1 cellular context compared by ENCODE assay signal in the genomic region with DNA sequence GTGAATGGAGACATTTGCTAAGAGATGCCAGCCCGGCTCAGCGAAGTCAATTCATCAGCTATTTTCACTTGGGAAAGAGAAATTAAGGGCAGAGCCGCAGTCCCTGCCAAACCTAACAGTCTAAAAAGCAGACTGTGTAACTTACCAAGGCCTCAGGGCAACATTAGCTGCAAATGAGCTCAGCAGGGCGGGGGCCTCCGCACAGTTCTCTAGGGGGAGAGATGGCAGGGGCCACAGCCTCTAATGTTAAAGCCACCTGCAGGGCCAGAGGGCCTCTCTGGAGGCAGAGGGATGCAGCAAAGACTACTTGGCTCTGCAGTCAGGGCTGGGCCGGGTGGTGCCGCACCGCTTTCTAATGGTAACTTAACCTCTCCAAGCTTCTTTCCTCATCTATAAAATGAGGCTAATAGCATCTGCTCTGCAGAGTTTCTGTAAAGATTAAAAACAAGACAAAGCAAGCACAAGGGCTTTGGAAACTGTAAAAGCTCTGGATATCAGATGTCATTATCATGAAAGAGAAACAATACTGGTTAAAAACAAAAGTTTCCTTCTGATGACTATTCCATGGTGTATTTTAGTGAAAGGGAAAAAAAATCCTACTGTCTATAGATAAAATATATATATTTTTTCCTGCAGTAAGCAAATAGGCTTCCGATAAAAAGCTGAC.
TF ChIP-seq lines count a peak whose summit lies in the region.

No MANE protein-coding gene starts in this region.

TF ChIP-seq in WTC11, 78 proteins besides CTCF, POLR2A, EP300 and RAD21 (continued from another document):
- TF ChIP-seq, protein P1, sequence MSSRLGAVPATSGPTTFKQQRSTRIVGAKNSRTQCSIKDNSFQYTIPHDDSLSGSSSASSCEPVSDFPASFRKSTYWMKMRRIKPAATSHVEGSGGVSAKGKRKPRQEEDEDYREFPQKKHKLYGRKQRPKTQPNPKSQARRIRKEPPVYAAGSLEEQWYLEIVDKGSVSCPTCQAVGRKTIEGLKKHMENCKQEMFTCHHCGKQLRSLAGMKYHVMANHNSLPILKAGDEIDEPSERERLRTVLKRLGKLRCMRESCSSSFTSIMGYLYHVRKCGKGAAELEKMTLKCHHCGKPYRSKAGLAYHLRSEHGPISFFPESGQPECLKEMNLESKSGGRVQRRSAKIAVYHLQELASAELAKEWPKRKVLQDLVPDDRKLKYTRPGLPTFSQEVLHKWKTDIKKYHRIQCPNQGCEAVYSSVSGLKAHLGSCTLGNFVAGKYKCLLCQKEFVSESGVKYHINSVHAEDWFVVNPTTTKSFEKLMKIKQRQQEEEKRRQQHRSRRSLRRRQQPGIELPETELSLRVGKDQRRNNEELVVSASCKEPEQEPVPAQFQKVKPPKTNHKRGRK (CRISPR knock-in tag; IDR thresholded peaks at IDR 0.05; ENCODE audit: borderline replicate concordance): no peak
- TF ChIP-seq ZNF121 (CRISPR knock-in tag; IDR thresholded peaks at IDR 0.05) (no peak), SP1 (CRISPR knock-in tag; conservative IDR thresholded peaks at IDR 0.05) (no peak), ZNF263 (CRISPR knock-in tag; IDR thresholded peaks at IDR 0.05; ENCODE audit: low read depth) (no peak), SMAD4 (CRISPR knock-in tag; IDR thresholded peaks at IDR 0.05) (no peak), ZNF671 (CRISPR knock-in tag; IDR thresholded peaks at IDR 0.05) (no peak), MXD4 (CRISPR knock-in tag; IDR thresholded peaks at IDR 0.05; ENCODE audit: borderline replicate concordance) (no peak), ELF4 (CRISPR knock-in tag; IDR thresholded peaks at IDR 0.05; ENCODE audit: low read depth) (no peak)
- TF ChIP-seq, protein P2, sequence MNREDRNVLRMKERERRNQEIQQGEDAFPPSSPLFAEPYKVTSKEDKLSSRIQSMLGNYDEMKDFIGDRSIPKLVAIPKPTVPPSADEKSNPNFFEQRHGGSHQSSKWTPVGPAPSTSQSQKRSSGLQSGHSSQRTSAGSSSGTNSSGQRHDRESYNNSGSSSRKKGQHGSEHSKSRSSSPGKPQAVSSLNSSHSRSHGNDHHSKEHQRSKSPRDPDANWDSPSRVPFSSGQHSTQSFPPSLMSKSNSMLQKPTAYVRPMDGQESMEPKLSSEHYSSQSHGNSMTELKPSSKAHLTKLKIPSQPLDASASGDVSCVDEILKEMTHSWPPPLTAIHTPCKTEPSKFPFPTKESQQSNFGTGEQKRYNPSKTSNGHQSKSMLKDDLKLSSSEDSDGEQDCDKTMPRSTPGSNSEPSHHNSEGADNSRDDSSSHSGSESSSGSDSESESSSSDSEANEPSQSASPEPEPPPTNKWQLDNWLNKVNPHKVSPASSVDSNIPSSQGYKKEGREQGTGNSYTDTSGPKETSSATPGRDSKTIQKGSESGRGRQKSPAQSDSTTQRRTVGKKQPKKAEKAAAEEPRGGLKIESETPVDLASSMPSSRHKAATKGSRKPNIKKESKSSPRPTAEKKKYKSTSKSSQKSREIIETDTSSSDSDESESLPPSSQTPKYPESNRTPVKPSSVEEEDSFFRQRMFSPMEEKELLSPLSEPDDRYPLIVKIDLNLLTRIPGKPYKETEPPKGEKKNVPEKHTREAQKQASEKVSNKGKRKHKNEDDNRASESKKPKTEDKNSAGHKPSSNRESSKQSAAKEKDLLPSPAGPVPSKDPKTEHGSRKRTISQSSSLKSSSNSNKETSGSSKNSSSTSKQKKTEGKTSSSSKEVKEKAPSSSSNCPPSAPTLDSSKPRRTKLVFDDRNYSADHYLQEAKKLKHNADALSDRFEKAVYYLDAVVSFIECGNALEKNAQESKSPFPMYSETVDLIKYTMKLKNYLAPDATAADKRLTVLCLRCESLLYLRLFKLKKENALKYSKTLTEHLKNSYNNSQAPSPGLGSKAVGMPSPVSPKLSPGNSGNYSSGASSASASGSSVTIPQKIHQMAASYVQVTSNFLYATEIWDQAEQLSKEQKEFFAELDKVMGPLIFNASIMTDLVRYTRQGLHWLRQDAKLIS (CRISPR knock-in tag; IDR thresholded peaks at IDR 0.05; ENCODE audit: borderline replicate concordance): no peak
